ENCODE assay signal across 13 cellular contexts in genomic region chr5:55062039-55062779, GRCh38. TPM values are rescaled to one million over a fixed set of nuclear protein-coding genes. Genes with fewer than 3 reads are reported as not detected.
DNase-seq lines count a peak whose midpoint lies in the region; ATAC-seq and TF ChIP-seq lines count a peak whose summit lies in the region.
"Had no signal": no experiment of that assay in that cellular context is flagged by ENCODE, and none has a peak within 500 bp of the region (broad histone marks: within the 10 kb centered on the region; RNA-seq: fewer than 3 reads in every experiment).

No MANE protein-coding gene starts in this region.

- ATAC-seq in stimulated activated naive B cell treated with anti-CD40 and anti-IgM and Interleukin-4, amounts not matched to agents 10 μg/mL and 1 μg/mL and 100 μg/mL, for 72 hours (replicated peaks) = no peak
- ATAC-seq in GM21515 (IDR thresholded peaks at IDR 0.05; ENCODE audit: unreplicated experiment) = no peak
- ATAC-seq: gastrocnemius medialis, Panc1 had no signal

- no peaks in the 10 kb centered on the region for H3K9me3 ChIP-seq in smooth muscle cell (replicated peaks; ENCODE audit: low read depth)
- H3K9me3 ChIP-seq: gastrocnemius medialis, suprapubic skin had no signal

- H3K36me3 ChIP-seq in smooth muscle cell (ENCODE audit: low read depth) = no peaks in the 10 kb centered on the region
- H3K36me3 ChIP-seq: brain microvascular endothelial cell, gastrocnemius medialis, suprapubic skin had no signal

- H3K4me2 ChIP-seq in smooth muscle cell = no peak overlapping the region

- WGBS in smooth muscle cell (ENCODE audit: low lambda C conversion rate) = 93% methylated on average over 9 of the region's 9 CpGs

- no peaks in the 10 kb centered on the region for H3K79me2 ChIP-seq in smooth muscle cell (ENCODE audit: low read depth)

- H3F3A ChIP-seq in smooth muscle cell (ENCODE audit: low read depth) = no peaks in the 10 kb centered on the region

- H3K27me3 Mint-ChIP-seq in activated naive CD8-positive, alpha-beta T cell = no peaks in the 10 kb centered on the region
- peaks cover 0 to 6% of the 10 kb centered on the region in 2 donors for H3K27me3 Mint-ChIP-seq in stimulated activated naive B cell treated with anti-CD40 and anti-IgM and Interleukin-4, amounts not matched to agents 10 μg/mL and 1 μg/mL and 100 μg/mL, for 72 hours

- H3K27ac Mint-ChIP-seq in activated naive CD8-positive, alpha-beta T cell = peak overlapping the region; percentile 47
- H3K27ac Mint-ChIP-seq in stimulated activated naive B cell treated with anti-CD40 and anti-IgM and Interleukin-4, amounts not matched to agents 10 μg/mL and 1 μg/mL and 100 μg/mL, for 72 hours = no peak overlapping the region
- H3K27ac Mint-ChIP-seq: naive B cell had no signal

- H3K4me3 ChIP-seq in Jurkat, Clone E6-1 (ENCODE audit: low read length) = no peak overlapping the region
- H3K4me3 ChIP-seq in smooth muscle cell = no peak overlapping the region
- H3K4me3 ChIP-seq: gastrocnemius medialis, suprapubic skin had no signal

- H3K9ac ChIP-seq in smooth muscle cell (ENCODE audit: low read depth) = no peak overlapping the region

- H4K20me1 ChIP-seq in smooth muscle cell (ENCODE audit: low read depth) = no peaks in the 10 kb centered on the region

- TF ChIP-seq CTCF in smooth muscle cell (IDR thresholded peaks at IDR 0.05; ENCODE audit: borderline replicate concordance, insufficient read depth, poor library complexity, severe bottlenecking) = no peak

- DNase-seq in Jurkat, Clone E6-1 (ENCODE audit: low read depth, low spot score) = peak; percentile 83
- peak; percentile 62 for DNase-seq in activated CD4-positive, CD25-positive, alpha-beta regulatory T cell treated with anti-CD3 and anti-CD28 coated beads, Interleukin-2, amount 50 U/mL, for 72 hours
- DNase-seq in stimulated activated CD8-positive, alpha-beta memory T cell treated with anti-CD3 and anti-CD28 coated beads, Interleukin-12 subunit alpha, Interleukin-12 subunit beta, amount 100 ng/mL, for 1 hour (ENCODE audit: low read depth) = peak; percentile 25
- DNase-seq in smooth muscle cell (lab: John Stamatoyannopoulos, UW; ENCODE audit: unreplicated experiment) (no peak), NCI-H82 treated with DMSO at 0.1 percent for 48 hours (lab: John Stamatoyannopoulos, UW; ENCODE audit: unreplicated experiment) (no peak)
- no peak for DNase-seq in stimulated activated naive B cell treated with anti-CD40 and anti-IgM and Interleukin-4, amounts not matched to agents 10 μg/mL and 1 μg/mL and 100 μg/mL, for 72 hours
- DNase-seq: brain microvascular endothelial cell, gastrocnemius medialis, naive B cell had no signal

- H2AFZ ChIP-seq in smooth muscle cell (ENCODE audit: low read depth) = no peak overlapping the region

- H3K4me3 Mint-ChIP-seq in activated naive CD8-positive, alpha-beta T cell = peak overlapping the region; percentile 76
- no peak overlapping the region for H3K4me3 Mint-ChIP-seq in stimulated activated naive B cell treated with anti-CD40 and anti-IgM and Interleukin-4, amounts not matched to agents 10 μg/mL and 1 μg/mL and 100 μg/mL, for 72 hours
- H3K4me3 Mint-ChIP-seq: naive B cell had no signal

- no peak overlapping the region for H3K27ac ChIP-seq in smooth muscle cell (ENCODE audit: low read depth)
- H3K27ac ChIP-seq: brain microvascular endothelial cell, gastrocnemius medialis, suprapubic skin had no signal

- peaks cover 60% of the 10 kb centered on the region for H3K4me1 Mint-ChIP-seq in activated naive CD8-positive, alpha-beta T cell (ENCODE audit: low read depth)
- no peaks in the 10 kb centered on the region for H3K4me1 Mint-ChIP-seq in stimulated activated naive B cell treated with anti-CD40 and anti-IgM and Interleukin-4, amounts not matched to agents 10 μg/mL and 1 μg/mL and 100 μg/mL, for 72 hours
- H3K4me1 Mint-ChIP-seq: naive B cell had no signal

- H3K36me3 Mint-ChIP-seq in activated naive CD8-positive, alpha-beta T cell = no peaks in the 10 kb centered on the region
- H3K36me3 Mint-ChIP-seq in stimulated activated naive B cell treated with anti-CD40 and anti-IgM and Interleukin-4, amounts not matched to agents 10 μg/mL and 1 μg/mL and 100 μg/mL, for 72 hours = no peaks in the 10 kb centered on the region
- H3K36me3 Mint-ChIP-seq: naive B cell had no signal

- H3K4me1 ChIP-seq in smooth muscle cell (ENCODE audit: low read depth) = no peaks in the 10 kb centered on the region
- H3K4me1 ChIP-seq: gastrocnemius medialis, suprapubic skin had no signal

- H3K9me3 Mint-ChIP-seq in activated naive CD8-positive, alpha-beta T cell (ENCODE audit: low read depth) = peaks cover 5% of the 10 kb centered on the region
- H3K9me3 Mint-ChIP-seq in stimulated activated naive B cell treated with anti-CD40 and anti-IgM and Interleukin-4, amounts not matched to agents 10 μg/mL and 1 μg/mL and 100 μg/mL, for 72 hours = no peaks in the 10 kb centered on the region

- H3K27me3 ChIP-seq in smooth muscle cell (ENCODE audit: low read depth) = no peaks in the 10 kb centered on the region
- H3K27me3 ChIP-seq: brain microvascular endothelial cell, gastrocnemius medialis, suprapubic skin had no signal

RNA-seq across cellular contexts. Expression of gene GZMK, which starts 38.2 kb away (rescaled TPM):
- not detected for polyA plus RNA-seq in Jurkat, Clone E6-1 (2012; ENCODE audit: insufficient read depth, insufficient read length)
- total RNA-seq in smooth muscle cell = not detected in 2 replicates
- not detected in 2 replicates for polyA plus RNA-seq in smooth muscle cell

RNA-seq across cellular contexts. Expression of gene GZMA, which starts 40.2 kb away (rescaled TPM):
- 72.9 TPM for polyA plus RNA-seq in Jurkat, Clone E6-1 (2012; ENCODE audit: insufficient read depth, insufficient read length)
- not detected in 2 replicates for total RNA-seq in smooth muscle cell
- 0.42 TPM in 1 of 2 replicates, not detected in the other for polyA plus RNA-seq in smooth muscle cell
- total RNA-seq: gastrocnemius medialis, suprapubic skin had no signal

Comparison
In these comparisons a context has a peak if more than half of its experiments do, and no peak if none do; other contexts are left out.
1. DNase-seq: peak in Jurkat, Clone E6-1 (single experiment), activated CD4-positive, CD25-positive, alpha-beta regulatory T cell treated with anti-CD3 and anti-CD28 coated beads, Interleukin-2, amount 50 U/mL, for 72 hours (single experiment) and stimulated activated CD8-positive, alpha-beta memory T cell treated with anti-CD3 and anti-CD28 coated beads, Interleukin-12 subunit alpha, Interleukin-12 subunit beta, amount 100 ng/mL, for 1 hour (single experiment); none in smooth muscle cell (single experiment), NCI-H82 treated with DMSO at 0.1 percent for 48 hours (single experiment) and stimulated activated naive B cell treated with anti-CD40 and anti-IgM and Interleukin-4, amounts not matched to agents 10 μg/mL and 1 μg/mL and 100 μg/mL, for 72 hours (single experiment).